ENCODE assay signal across 11 cellular contexts in genomic region chr2:46747297-46747818, GRCh38. TPM values are rescaled to one million over a fixed set of nuclear protein-coding genes. Genes with fewer than 3 reads are reported as not detected.
DNase-seq lines count a peak whose midpoint lies in the region; ATAC-seq and TF ChIP-seq lines count a peak whose summit lies in the region.
"Had no signal": no experiment of that assay in that cellular context is flagged by ENCODE, and none has a peak within 500 bp of the region (broad histone marks: within the 10 kb centered on the region; RNA-seq: fewer than 3 reads in every experiment).

No MANE protein-coding gene starts in this region.

- no peak for ATAC-seq in activated CD4-positive, CD25-positive, alpha-beta regulatory T cell treated with anti-CD3 and anti-CD28 coated beads, Interleukin-2, amount 50 U/mL, for 24 hours
- ATAC-seq: sciatic nerve, T-helper 17 cell had no signal

- H3K9me2 ChIP-seq in Loucy (replicated peaks; ENCODE audit: low read depth, low read length), result no peaks in the 10 kb centered on the region

- H3K79me1 ChIP-seq in mesenchymal stem cell (replicated peaks; ENCODE audit: low read length, poor library complexity, severe bottlenecking), result no peaks in the 10 kb centered on the region

- peaks cover 21% of the 10 kb centered on the region for H3K4me1 Mint-ChIP-seq in activated CD4-positive, alpha-beta memory T cell treated with anti-CD3 and anti-CD28 coated beads for 36 hours (ENCODE audit: low read depth)

- H3K9ac ChIP-seq in Loucy (ENCODE audit: low read depth, low read length, poor library complexity, severe bottlenecking), result no peak overlapping the region
- H3K9ac ChIP-seq in adipocyte (ENCODE audit: low read length), result no peak overlapping the region
- peak overlapping the region; percentile 72 for H3K9ac ChIP-seq in mesenchymal stem cell (ENCODE audit: low read length)

- H3K9me3 ChIP-seq in Loucy (ENCODE audit: insufficient read depth, low read depth, low read length), result no peaks in the 10 kb centered on the region
- no peaks in the 10 kb centered on the region for H3K9me3 ChIP-seq in adipocyte (ENCODE audit: control insufficient read depth, low read length)
- no peaks in the 10 kb centered on the region for H3K9me3 ChIP-seq in mesenchymal stem cell (ENCODE audit: control insufficient read depth, low read length)
- no peaks in the 10 kb centered on the region for H3K9me3 ChIP-seq in MG63

- peaks cover 12% of the 10 kb centered on the region for H3K36me3 Mint-ChIP-seq in activated CD4-positive, alpha-beta memory T cell treated with anti-CD3 and anti-CD28 coated beads for 36 hours

- no peak overlapping the region for H2BK12ac ChIP-seq in mesenchymal stem cell (ENCODE audit: low read length in 2 of 2)

- H3K4ac ChIP-seq in mesenchymal stem cell (ENCODE audit: low read depth in 1 of 2, low read length in 2 of 2), result peak overlapping the region; percentile 61 to 87

- H3K4me3 ChIP-seq in Loucy (ENCODE audit: low read length, poor library complexity, severe bottlenecking) (no peak overlapping the region), adipocyte (ENCODE audit: low read length) (no peak overlapping the region), mesenchymal stem cell (ENCODE audit: insufficient read depth in 1 of 2, low read depth in 1 of 2, low read length in 2 of 2) (no peak overlapping the region), MG63 (no peak overlapping the region)

- H3K27me3 Mint-ChIP-seq in activated CD4-positive, alpha-beta memory T cell treated with anti-CD3 and anti-CD28 coated beads for 36 hours, result no peaks in the 10 kb centered on the region
- H3K27me3 Mint-ChIP-seq: T-helper 17 cell had no signal

- CTCF ChIA-PET in activated CD4-positive, alpha-beta memory T cell treated with anti-CD3 and anti-CD28 coated beads for 36 hours (lab: Charles Lee), result no interaction called here

- no peak overlapping the region for H2BK15ac ChIP-seq in mesenchymal stem cell (ENCODE audit: low read depth, poor library complexity, severe bottlenecking)

- H3K9me3 Mint-ChIP-seq in activated CD4-positive, alpha-beta memory T cell treated with anti-CD3 and anti-CD28 coated beads for 36 hours, result peaks cover 2% of the 10 kb centered on the region

- intact Hi-C loops in activated CD4-positive, alpha-beta memory T cell treated with anti-CD3 and anti-CD28 coated beads for 36 hours (cut with micrococcal nuclease), result no loop called here

- H3K79me2 ChIP-seq in Loucy (ENCODE audit: insufficient read depth, low read length), result peaks cover 84% of the 10 kb centered on the region

- peak overlapping the region; percentile 49 for H4K8ac ChIP-seq in mesenchymal stem cell (ENCODE audit: low read length)

- no peak overlapping the region for H2AK5ac ChIP-seq in mesenchymal stem cell (ENCODE audit: low read length, severe bottlenecking)

- H3K23ac ChIP-seq in mesenchymal stem cell (ENCODE audit: low read length in 2 of 2), result no peak overlapping the region

- peaks cover 24% of the 10 kb centered on the region for H3K4me1 ChIP-seq in Loucy (ENCODE audit: insufficient read depth, low read length, poor library complexity, severe bottlenecking)
- H3K4me1 ChIP-seq in adipocyte (ENCODE audit: control insufficient read depth, insufficient read depth, low read length), result peaks cover 61% of the 10 kb centered on the region
- peaks cover 5% of the 10 kb centered on the region for H3K4me1 ChIP-seq in mesenchymal stem cell (ENCODE audit: control insufficient read depth, insufficient read depth, low read depth, low read length)

- H2BK120ac ChIP-seq in mesenchymal stem cell (ENCODE audit: low read depth, low read length), result no peak overlapping the region

- no peak overlapping the region for H2AFZ ChIP-seq in Loucy (ENCODE audit: low read length)
- no peak overlapping the region for H2AFZ ChIP-seq in mesenchymal stem cell (ENCODE audit: low read depth, low read length)

- H3F3A ChIP-seq in Loucy (ENCODE audit: low read depth), result no peaks in the 10 kb centered on the region

- no peak overlapping the region for H2BK5ac ChIP-seq in mesenchymal stem cell (ENCODE audit: low read depth, low read length, poor library complexity, severe bottlenecking)

- no peak overlapping the region for H3K27ac ChIP-seq in mesenchymal stem cell (ENCODE audit: low read length, poor library complexity, severe bottlenecking)
- H3K27ac ChIP-seq: HL-60 had no signal

- POLR2A ChIA-PET in activated CD4-positive, alpha-beta memory T cell treated with anti-CD3 and anti-CD28 coated beads for 36 hours (lab: Charles Lee), result no interaction called here

- DNase-seq in GM10266 (ENCODE audit: extremely low spot score), result peak; percentile 10
- DNase-seq in adipocyte (ENCODE audit: low read depth), result peak; percentile 47
- DNase-seq in mesenchymal stem cell, result no peak
- no peak for DNase-seq in GM03348 (ENCODE audit: low spot score)
- no peak for DNase-seq in MG63
- DNase-seq in activated CD4-positive, alpha-beta memory T cell treated with anti-CD3 and anti-CD28 coated beads for 36 hours, result no peak
- DNase-seq: T-helper 17 cell had no signal

- H3K4me2 ChIP-seq in Loucy (ENCODE audit: low read depth, low read length, poor library complexity, severe bottlenecking), result peak overlapping the region; percentile 49
- no peak overlapping the region for H3K4me2 ChIP-seq in mesenchymal stem cell (ENCODE audit: low read length, poor library complexity, severe bottlenecking)

- WGBS in mesenchymal stem cell, result 82% methylated on average over 3 of the region's 3 CpGs

- H3K4me3 Mint-ChIP-seq in activated CD4-positive, alpha-beta memory T cell treated with anti-CD3 and anti-CD28 coated beads for 36 hours, result no peak overlapping the region
- H3K4me3 Mint-ChIP-seq: T-helper 17 cell had no signal

- H3K18ac ChIP-seq in mesenchymal stem cell (ENCODE audit: low read depth in 1 of 2, low read length in 2 of 2), result peak overlapping the region in 1 of 2 experiments; percentile 62

- no peak for TF ChIP-seq CTCF in GM10266 (IDR thresholded peaks at IDR 0.05; ENCODE audit: control insufficient read depth, insufficient read depth, low read depth, missing control alignments)
- no peak for TF ChIP-seq CTCF in Loucy (conservative IDR thresholded peaks at IDR 0.05; ENCODE audit: low read length)

- no peaks in the 10 kb centered on the region for H3K36me3 ChIP-seq in Loucy (ENCODE audit: insufficient read depth, low read length)
- H3K36me3 ChIP-seq in adipocyte (ENCODE audit: control insufficient read depth, insufficient read depth, low read length, severe bottlenecking), result no peaks in the 10 kb centered on the region
- H3K36me3 ChIP-seq in mesenchymal stem cell (ENCODE audit: control insufficient read depth in 1 of 2, insufficient read depth in 2 of 2, low read depth in 1 of 2, low read length in 2 of 2), result peaks cover 0 to 17% of the 10 kb centered on the region in 2 experiments
- H3K36me3 ChIP-seq in MG63, result no peaks in the 10 kb centered on the region

- H4K20me1 ChIP-seq in Loucy (ENCODE audit: insufficient read depth, low read length, poor library complexity, severe bottlenecking), result peaks cover 18% of the 10 kb centered on the region

- peak overlapping the region in 1 of 2 experiments; percentile 32 for H3K14ac ChIP-seq in mesenchymal stem cell (ENCODE audit: low read length in 2 of 2)

- H4K91ac ChIP-seq in mesenchymal stem cell (ENCODE audit: low read length), result no peak overlapping the region

- H3K27me3 ChIP-seq in Loucy (ENCODE audit: insufficient read depth, low read length, poor library complexity, severe bottlenecking) (no peaks in the 10 kb centered on the region), adipocyte (replicated peaks; ENCODE audit: control insufficient read depth, insufficient read depth, low read length) (no peaks in the 10 kb centered on the region), mesenchymal stem cell (ENCODE audit: control insufficient read depth in 1 of 2, insufficient read depth in 1 of 2, low read length in 2 of 2) (no peaks in the 10 kb centered on the region), MG63 (no peaks in the 10 kb centered on the region)

- H3K27ac Mint-ChIP-seq in activated CD4-positive, alpha-beta memory T cell treated with anti-CD3 and anti-CD28 coated beads for 36 hours, result no peak overlapping the region
- H3K27ac Mint-ChIP-seq: T-helper 17 cell had no signal

RNA-seq across cellular contexts. Expression of gene SOCS5, which starts 48.3 kb away (rescaled TPM):
- 17.2 TPM for polyA plus RNA-seq in mesenchymal stem cell (2013, experiment 1 of 2)
- polyA plus RNA-seq in mesenchymal stem cell (2013, experiment 2 of 2), result 17.6 TPM
- total RNA-seq in MG63 (2014; rRNA removed; shearing (Covaris generic); ENCODE audit: low replicate concordance), result 18.4 and 28.1 TPM in 2 replicates
- 1 to 10 TPM; 5.8 TPM for total RNA-seq in activated CD4-positive, alpha-beta memory T cell treated with anti-CD3 and anti-CD28 coated beads for 36 hours

Comparison
In these comparisons a context has a peak if more than half of its experiments do, and no peak if none do; other contexts are left out.
1. DNase-seq: peak in GM10266 (single experiment) and adipocyte (single experiment); none in mesenchymal stem cell (single experiment), GM03348 (single experiment), MG63 (single experiment) and activated CD4-positive, alpha-beta memory T cell treated with anti-CD3 and anti-CD28 coated beads for 36 hours (single experiment).